9 cellular contexts compared by ENCODE assay signal in genomic region chr14:59321184-59321952, GRCh38.
A peak's percentile ranks its signal among the peaks of the same experiment; 100 is the strongest.
DNase-seq lines count a peak whose midpoint lies in the region; ATAC-seq, FAIRE-seq and TF ChIP-seq lines count a peak whose summit lies in the region.
"Had no signal": no experiment of that assay in that cellular context is flagged by ENCODE, and none has a peak within 500 bp of the region (broad histone marks: within the 10 kb centered on the region; RNA-seq: fewer than 3 reads in every experiment).

No MANE protein-coding gene starts in this region.

- intact Hi-C loops in GM12878 (cut with micrococcal nuclease; ENCODE audit: unreplicated experiment) (no loop called here), spleen (cut with DNase I; ENCODE audit: low total_unique reads) (no loop called here)

- RAD21 ChIA-PET in GM12878 (lab: Charles Lee; ENCODE audit: unreplicated experiment): interaction anchor here (0.8 to 1.0 kb wide), 2 partner anchors 46 to 132 kb away, joined by 4 read pairs; partner anchors contain the start of gene DAAM1

- no peak for TF ChIP-seq RAD21 in GM12878 (IDR thresholded peaks at IDR 0.05; ENCODE audit: insufficient read depth, low read depth, low read length)

- in situ Hi-C loops in GM12878 (cut with MboI): no loop called here

- no peaks in the 10 kb centered on the region for H3K36me3 ChIP-seq in KMS-11 (ENCODE audit: insufficient read depth)
- H3K36me3 ChIP-seq in GM12878 (ENCODE audit: control insufficient read depth in 2 of 2, insufficient read depth in 2 of 2, low read length in 1 of 2): 0 out of 4 replicates have a peak, but pooled peaks cover 0 to 3% of the 10 kb centered on the region in 2 experiments
- H3K36me3 ChIP-seq in spleen: peaks cover 0 to 33% (median 8%) of the 10 kb centered on the region in 6 donors

- H3K27me3 ChIP-seq in KMS-11 (ENCODE audit: insufficient read depth, low read depth) (no peaks in the 10 kb centered on the region), GM12878 (replicated peaks in 1 of 2; ENCODE audit: control insufficient read depth in 2 of 2, insufficient read depth in 2 of 2, low read length in 1 of 2) (no peaks in the 10 kb centered on the region), spleen (replicated peaks in 1 of 7) (no peaks in the 10 kb centered on the region)

- CTCF ChIA-PET in GM12878 (lab: Yijun Ruan, JAX): interaction anchor here (0.6 to 1.5 kb wide), 4 partner anchors 15 to 193 kb away, joined by 3 to 4 read pairs (median 4); no protein-coding TSS in a partner anchor

- H4K20me1 ChIP-seq in KMS-11 (ENCODE audit: insufficient read depth): no peaks in the 10 kb centered on the region
- no peaks in the 10 kb centered on the region for H4K20me1 ChIP-seq in GM12878 (ENCODE audit: control insufficient read depth, insufficient read depth)

- H3K9ac ChIP-seq in KMS-11 (no peak overlapping the region), GM12878 (ENCODE audit: control insufficient read depth, insufficient read depth, low read length) (no peak overlapping the region)

- no peak overlapping the region for H3K4me3 ChIP-seq in KMS-11 (IDR thresholded peaks at IDR 0.05; ENCODE audit: insufficient read depth, low read depth, low read length)
- no peak overlapping the region for H3K4me3 ChIP-seq in GM12878
- H3K4me3 ChIP-seq in spleen: no peak overlapping the region

- FAIRE-seq in GM12878 (lab: Jason Lieb, UNC): no peak

- TF ChIP-seq EP300 in GM12878 (IDR thresholded peaks at IDR 0.05; ENCODE audit: borderline replicate concordance in 1 of 2, control insufficient read depth in 1 of 2, low read depth in 2 of 2, low read length in 2 of 2): no peak

- SMC1A ChIA-PET in GM12878 (lab: Charles Lee; ENCODE audit: uncharacterized antibody, unreplicated experiment): interaction anchor here (0.8 to 1.0 kb wide), 4 partner anchors 15 to 132 kb away, joined by 3 to 4 read pairs (median 4); no protein-coding TSS in a partner anchor

- no TSS peak for BruUV-seq in GM12878 (replicated peaks; lab: Mats Ljungman, UMichigan)

- no peaks in the 10 kb centered on the region for H3K79me2 ChIP-seq in KMS-11 (ENCODE audit: insufficient read depth, low read depth)
- H3K79me2 ChIP-seq in GM12878 (ENCODE audit: control insufficient read depth, insufficient read depth, low read length): no peaks in the 10 kb centered on the region

- ATAC-seq in GM12878 (no peak), HG03135 (IDR thresholded peaks at IDR 0.05; ENCODE audit: unreplicated experiment) (no peak)

- peak overlapping the region; percentile 4; the same call in 1 of the 2 replicates for H3K27ac ChIP-seq in KMS-11
- no peak overlapping the region for H3K27ac ChIP-seq in GM12878 (ENCODE audit: control insufficient read depth, insufficient read depth)
- peak overlapping the region in 7 of 8 donors; percentile 30 to 64 (median 45) for H3K27ac ChIP-seq in spleen

- POLR2A ChIA-PET in GM12878 (lab: Charles Lee): no interaction called here

- 64% methylated on average over 3 of the region's 3 CpGs for WGBS in GM12878 (ENCODE audit: insufficient coverage, insufficient replicate concordance, low lambda C conversion rate, missing lambda C conversion rate)
- WGBS in spleen, 5 donors: 70 to 83% (median 73%) methylated on average over 3 of the region's 3 CpGs

- TF ChIP-seq CTCF in KMS-11 (conservative IDR thresholded peaks at IDR 0.05; ENCODE audit: low read depth, low read length): no peak
- TF ChIP-seq CTCF in GM12878 (IDR thresholded peaks at IDR 0.05 in 2 of 3, conservative IDR thresholded peaks at IDR 0.05 in 1 of 3; ENCODE audit: control insufficient read depth in 2 of 3, extremely low read depth in 1 of 3, insufficient read depth in 1 of 3, low read depth in 3 of 3, low read length in 3 of 3): no peak
- TF ChIP-seq CTCF in spleen (IDR thresholded peaks at IDR 0.05 in 8 of 11, conservative IDR thresholded peaks at IDR 0.05 in 3 of 11): no peak

- peaks cover 20% of the 10 kb centered on the region for H3K4me1 ChIP-seq in KMS-11 (ENCODE audit: low read depth, poor library complexity, severe bottlenecking)
- peaks cover 7% of the 10 kb centered on the region; the same call in 1 of the 2 replicates for H3K4me1 ChIP-seq in GM12878 (ENCODE audit: control insufficient read depth, insufficient read depth, low read length)
- peaks cover 9 to 30% (median 21%) of the 10 kb centered on the region in 6 donors for H3K4me1 ChIP-seq in spleen

- H3K9me3 ChIP-seq in GM12878 (replicated peaks; ENCODE audit: control insufficient read depth, insufficient read depth, low read length) (no peaks in the 10 kb centered on the region), spleen (no peaks in the 10 kb centered on the region)

- peak overlapping the region; percentile 15; the same call in 1 of the 2 replicates for H3K4me2 ChIP-seq in KMS-11
- H3K4me2 ChIP-seq in GM12878 (ENCODE audit: control insufficient read depth, insufficient read depth): peak overlapping the region; percentile 34; the same call in 1 of the 2 replicates

- H2AFZ ChIP-seq in KMS-11 (ENCODE audit: low read depth) (no peak overlapping the region), GM12878 (ENCODE audit: control insufficient read depth, low read depth, low read length) (no peak overlapping the region)

- no peak for DNase-seq in GM12878 (ENCODE audit: low read depth, low spot score)
- DNase-seq in iris pigment epithelial cell (ENCODE audit: low read depth): peak; percentile 86
- DNase-seq in spleen: no peak
- DNase-seq in activated gamma-delta T cell (lab: John Stamatoyannopoulos, UW): no peak
- no peak for DNase-seq in COLO668 (lab: John Stamatoyannopoulos, UW; ENCODE audit: unreplicated experiment)
- DNase-seq in effector CD4-positive, alpha-beta T cell: no peak
- DNase-seq: NCI-H524 treated with DMSO at 0.1 percent for 48 hours had no signal

- no peak for TF ChIP-seq POLR2A in GM12878 (IDR thresholded peaks at IDR 0.05; ENCODE audit: low read depth, low read length)
- no peak for TF ChIP-seq POLR2A in spleen (IDR thresholded peaks at IDR 0.05)

TF ChIP-seq in GM12878, 131 proteins besides CTCF, POLR2A, EP300 and RAD21 (continues in another document):
- TF ChIP-seq ZNF592 (IDR thresholded peaks at IDR 0.05) (no peak), MYB (IDR thresholded peaks at IDR 0.05; ENCODE audit: borderline replicate concordance, low read depth, low read length) (no peak), RBBP5 (conservative IDR thresholded peaks at IDR 0.05) (no peak), TCF12 (IDR thresholded peaks at IDR 0.05; ENCODE audit: low read depth, low read length) (no peak), ASH2L (IDR thresholded peaks at IDR 0.05; ENCODE audit: borderline replicate concordance, low read depth) (no peak), USF2 (IDR thresholded peaks at IDR 0.05; ENCODE audit: borderline replicate concordance, low read depth, low read length) (no peak), SREBF2 (IDR thresholded peaks at IDR 0.05; ENCODE audit: low read length) (no peak), WRNIP1 (IDR thresholded peaks at IDR 0.05; ENCODE audit: borderline replicate concordance, low read depth, low read length) (no peak), KDM1A (IDR thresholded peaks at IDR 0.05; ENCODE audit: borderline replicate concordance) (no peak), ELK1 (IDR thresholded peaks at IDR 0.05; ENCODE audit: low read depth, low read length) (no peak), SMAD1 (IDR thresholded peaks at IDR 0.05; ENCODE audit: low read depth, partially characterized antibody) (no peak)
